ENCODE assay signal across 1 cellular context in the genomic region with DNA sequence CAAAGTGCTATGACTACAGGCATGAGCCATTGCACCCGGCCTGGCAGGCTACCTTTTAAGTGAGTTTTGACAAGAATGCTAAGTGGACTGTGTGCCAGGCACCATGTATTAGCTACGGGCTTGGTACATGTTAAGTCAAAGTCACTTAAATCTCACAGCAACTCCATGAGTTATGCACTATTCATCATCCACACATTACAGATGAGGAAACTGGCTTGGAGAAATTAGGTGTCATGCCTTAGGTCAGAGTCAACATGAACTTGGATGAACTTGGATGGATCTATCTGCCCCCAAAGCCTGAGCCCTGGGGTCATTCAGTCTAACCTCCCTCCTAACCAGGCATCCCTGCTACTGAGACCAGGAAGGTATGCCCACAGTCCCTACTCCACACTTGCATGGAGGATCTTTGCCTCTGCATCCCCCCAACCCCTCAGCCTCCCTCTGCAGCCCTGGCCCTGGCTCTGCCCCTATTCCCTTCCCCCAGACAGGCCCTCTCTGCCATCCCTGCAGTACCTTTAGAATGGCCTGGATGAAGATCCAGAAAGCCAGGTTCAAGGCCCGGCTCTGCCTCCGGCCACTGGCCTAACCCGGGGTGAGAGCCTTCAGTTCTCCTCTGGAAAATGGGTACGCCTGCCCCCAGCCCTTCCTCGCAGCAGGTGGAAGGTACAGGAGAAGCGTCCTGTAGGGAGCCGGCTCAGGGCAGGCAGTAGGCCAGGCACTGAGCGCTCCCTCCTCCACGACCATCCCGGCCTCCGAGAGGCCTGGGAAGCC.
TF ChIP-seq lines count a peak whose summit lies in the region.

No MANE protein-coding gene starts in this region.

TF ChIP-seq in endothelial cell of umbilical vein, 7 proteins besides CTCF, POLR2A, EP300 and RAD21:
- no peak for TF ChIP-seq JUN (IDR thresholded peaks at IDR 0.05; ENCODE audit: borderline replicate concordance, insufficient read depth, insufficient read length, low read depth)
- peak; percentile 5 for TF ChIP-seq EZH2 (IDR thresholded peaks at IDR 0.05; ENCODE audit: borderline replicate concordance, low read depth, low read length, severe bottlenecking)
TF ChIP-seq in endothelial cell of umbilical vein: peak in this region for 1.
